3 cellular contexts compared by ENCODE assay signal in genomic region chr20:40838516-40838915, GRCh38.
"Had no signal": no experiment of that assay in that cellular context is flagged by ENCODE, and none has a peak within 500 bp of the region (broad histone marks: within the 10 kb centered on the region; RNA-seq: fewer than 3 reads in every experiment).

No MANE protein-coding gene starts in this region.

- H3K4me3 ChIP-seq: GM12878 had no signal

- ATAC-seq: GM12878 had no signal

- DNase-seq: GDM1, GF-D8 had no signal
